ENCODE assay signal across 9 cellular contexts in the genomic region with DNA sequence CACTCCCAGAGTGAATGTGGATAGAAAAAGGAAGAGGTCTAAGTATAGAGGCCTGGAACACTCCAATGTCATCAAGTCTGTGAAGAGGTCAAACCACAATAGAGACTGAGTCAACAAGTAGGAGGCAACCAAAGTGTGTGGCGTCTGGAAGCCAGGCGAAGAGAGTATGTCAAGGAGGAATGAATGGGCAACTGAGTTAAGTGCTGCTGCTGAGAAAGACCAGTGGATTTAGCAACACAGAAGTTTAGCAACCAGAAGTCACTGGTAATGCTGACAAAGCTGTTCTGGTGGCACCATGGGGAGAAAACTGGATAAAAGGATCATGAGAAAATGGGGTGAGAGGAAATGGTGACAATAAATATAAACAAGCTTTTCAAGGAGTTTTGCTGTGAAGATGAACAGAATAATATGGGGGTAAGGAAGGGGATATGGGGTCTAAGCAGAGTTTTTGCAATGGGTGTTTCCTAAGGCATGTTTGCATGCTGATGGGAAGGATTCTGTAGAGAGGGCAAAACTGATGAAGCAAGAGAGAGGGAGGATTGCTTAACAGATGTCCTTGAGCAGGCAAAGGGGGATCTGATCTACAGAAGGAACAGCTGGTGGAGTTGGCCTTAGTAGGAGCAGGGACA. TPM values are rescaled to one million over a fixed set of nuclear protein-coding genes. Genes with fewer than 3 reads are reported as not detected.
DNase-seq lines count a peak whose midpoint lies in the region; ATAC-seq and TF ChIP-seq lines count a peak whose summit lies in the region.
"Had no signal": no experiment of that assay in that cellular context is flagged by ENCODE, and none has a peak within 500 bp of the region (broad histone marks: within the 10 kb centered on the region; RNA-seq: fewer than 3 reads in every experiment).

No MANE protein-coding gene starts in this region.

- no peaks in the 10 kb centered on the region for H3K36me3 ChIP-seq in Karpas-422 (ENCODE audit: insufficient read depth, low read length)

- no peaks in the 10 kb centered on the region for H3K4me1 Mint-ChIP-seq in activated naive CD8-positive, alpha-beta T cell treated with anti-CD3 and anti-CD28 coated beads, Interleukin-2, amount 50 U/mL, for 24 hours
- H3K4me1 Mint-ChIP-seq in activated naive CD8-positive, alpha-beta T cell treated with anti-CD3 and anti-CD28 coated beads for 36 hours, result no peaks in the 10 kb centered on the region

- peaks cover 9% of the 10 kb centered on the region for H3K4me1 ChIP-seq in Karpas-422 (ENCODE audit: low read length)

- no peaks in the 10 kb centered on the region for H3K9me3 ChIP-seq in Karpas-422 (ENCODE audit: low read length)

- H3K4me3 Mint-ChIP-seq in activated naive CD8-positive, alpha-beta T cell treated with anti-CD3 and anti-CD28 coated beads, Interleukin-2, amount 50 U/mL, for 24 hours, result no peak overlapping the region
- no peak overlapping the region for H3K4me3 Mint-ChIP-seq in activated naive CD8-positive, alpha-beta T cell treated with anti-CD3 and anti-CD28 coated beads for 36 hours

- H3K9me2 ChIP-seq in Karpas-422 (replicated peaks; ENCODE audit: insufficient read depth, low read length), result no peaks in the 10 kb centered on the region

- peaks cover 4% of the 10 kb centered on the region for H3K27me3 Mint-ChIP-seq in activated naive CD8-positive, alpha-beta T cell treated with anti-CD3 and anti-CD28 coated beads, Interleukin-2, amount 50 U/mL, for 24 hours
- H3K27me3 Mint-ChIP-seq in activated naive CD8-positive, alpha-beta T cell treated with anti-CD3 and anti-CD28 coated beads for 36 hours, result no peaks in the 10 kb centered on the region

- no peak for TF ChIP-seq CTCF in foreskin fibroblast (IDR thresholded peaks at IDR 0.05; ENCODE audit: low read depth, low read length)

- H3K4me2 ChIP-seq in Karpas-422 (ENCODE audit: low read depth, low read length, poor library complexity, severe bottlenecking), result no peak overlapping the region

- H2AFZ ChIP-seq in Karpas-422 (ENCODE audit: low read length), result no peak overlapping the region

- no peak overlapping the region for H3K9ac ChIP-seq in Karpas-422 (ENCODE audit: low read length)

- H4K20me1 ChIP-seq in Karpas-422 (ENCODE audit: insufficient read depth, low read depth, low read length), result no peaks in the 10 kb centered on the region

- H3K27me3 ChIP-seq in Karpas-422 (ENCODE audit: low read length), result no peaks in the 10 kb centered on the region

- no peak overlapping the region for H3K27ac Mint-ChIP-seq in activated naive CD8-positive, alpha-beta T cell treated with anti-CD3 and anti-CD28 coated beads, Interleukin-2, amount 50 U/mL, for 24 hours
- H3K27ac Mint-ChIP-seq in activated naive CD8-positive, alpha-beta T cell treated with anti-CD3 and anti-CD28 coated beads for 36 hours, result no peak overlapping the region

- H3K27ac ChIP-seq in Karpas-422 (ENCODE audit: low read length), result no peak overlapping the region

- no peaks in the 10 kb centered on the region for H3K79me2 ChIP-seq in Karpas-422 (ENCODE audit: low read length)

- DNase-seq in activated naive CD8-positive, alpha-beta T cell treated with anti-CD3 and anti-CD28 coated beads, Interleukin-2, amount 50 U/mL, for 24 hours, result peak; percentile 7
- no peak for DNase-seq in activated naive CD8-positive, alpha-beta T cell treated with anti-CD3 and anti-CD28 coated beads for 36 hours
- DNase-seq in foreskin fibroblast, result peak; percentile 92
- peak; percentile 94 for DNase-seq in stromal cell of bone marrow (ENCODE audit: low read depth)
- DNase-seq in putamen (ENCODE audit: low spot score), result no peak
- no peak for DNase-seq in Karpas-422
- no peak for DNase-seq in Ammon's horn (ENCODE audit: low spot score)
- DNase-seq: posterior cingulate gyrus had no signal

- H3K9me3 Mint-ChIP-seq in activated naive CD8-positive, alpha-beta T cell treated with anti-CD3 and anti-CD28 coated beads, Interleukin-2, amount 50 U/mL, for 24 hours, result no peaks in the 10 kb centered on the region
- H3K9me3 Mint-ChIP-seq in activated naive CD8-positive, alpha-beta T cell treated with anti-CD3 and anti-CD28 coated beads for 36 hours, result no peaks in the 10 kb centered on the region

- H3K36me3 Mint-ChIP-seq in activated naive CD8-positive, alpha-beta T cell treated with anti-CD3 and anti-CD28 coated beads, Interleukin-2, amount 50 U/mL, for 24 hours (ENCODE audit: low read depth), result no peaks in the 10 kb centered on the region
- no peaks in the 10 kb centered on the region for H3K36me3 Mint-ChIP-seq in activated naive CD8-positive, alpha-beta T cell treated with anti-CD3 and anti-CD28 coated beads for 36 hours

- H3K4me3 ChIP-seq in foreskin fibroblast (ENCODE audit: low read depth in 1 of 2, low read length in 2 of 2) (no peak overlapping the region), Karpas-422 (ENCODE audit: low read length) (no peak overlapping the region)

- ATAC-seq in activated naive CD8-positive, alpha-beta T cell treated with anti-CD3 and anti-CD28 coated beads, Interleukin-2, amount 50 U/mL, for 24 hours, result peak; percentile 98

TF ChIP-seq in PFSK-1, 5 proteins besides CTCF, POLR2A, EP300 and RAD21:
- TF ChIP-seq, protein P1, sequence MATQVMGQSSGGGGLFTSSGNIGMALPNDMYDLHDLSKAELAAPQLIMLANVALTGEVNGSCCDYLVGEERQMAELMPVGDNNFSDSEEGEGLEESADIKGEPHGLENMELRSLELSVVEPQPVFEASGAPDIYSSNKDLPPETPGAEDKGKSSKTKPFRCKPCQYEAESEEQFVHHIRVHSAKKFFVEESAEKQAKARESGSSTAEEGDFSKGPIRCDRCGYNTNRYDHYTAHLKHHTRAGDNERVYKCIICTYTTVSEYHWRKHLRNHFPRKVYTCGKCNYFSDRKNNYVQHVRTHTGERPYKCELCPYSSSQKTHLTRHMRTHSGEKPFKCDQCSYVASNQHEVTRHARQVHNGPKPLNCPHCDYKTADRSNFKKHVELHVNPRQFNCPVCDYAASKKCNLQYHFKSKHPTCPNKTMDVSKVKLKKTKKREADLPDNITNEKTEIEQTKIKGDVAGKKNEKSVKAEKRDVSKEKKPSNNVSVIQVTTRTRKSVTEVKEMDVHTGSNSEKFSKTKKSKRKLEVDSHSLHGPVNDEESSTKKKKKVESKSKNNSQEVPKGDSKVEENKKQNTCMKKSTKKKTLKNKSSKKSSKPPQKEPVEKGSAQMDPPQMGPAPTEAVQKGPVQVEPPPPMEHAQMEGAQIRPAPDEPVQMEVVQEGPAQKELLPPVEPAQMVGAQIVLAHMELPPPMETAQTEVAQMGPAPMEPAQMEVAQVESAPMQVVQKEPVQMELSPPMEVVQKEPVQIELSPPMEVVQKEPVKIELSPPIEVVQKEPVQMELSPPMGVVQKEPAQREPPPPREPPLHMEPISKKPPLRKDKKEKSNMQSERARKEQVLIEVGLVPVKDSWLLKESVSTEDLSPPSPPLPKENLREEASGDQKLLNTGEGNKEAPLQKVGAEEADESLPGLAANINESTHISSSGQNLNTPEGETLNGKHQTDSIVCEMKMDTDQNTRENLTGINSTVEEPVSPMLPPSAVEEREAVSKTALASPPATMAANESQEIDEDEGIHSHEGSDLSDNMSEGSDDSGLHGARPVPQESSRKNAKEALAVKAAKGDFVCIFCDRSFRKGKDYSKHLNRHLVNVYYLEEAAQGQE (IDR thresholded peaks at IDR 0.05; ENCODE audit: insufficient read depth in 1 of 2, low read depth in 2 of 2, low read length in 2 of 2), result no peak
- no peak for TF ChIP-seq POLR2AphosphoS5 (IDR thresholded peaks at IDR 0.05; ENCODE audit: low read depth, low read length)
- peak; percentile 33 for TF ChIP-seq FOXP2 (optimal IDR thresholded peaks at IDR 0.05; ENCODE audit: borderline replicate concordance, extremely low read depth, extremely low read length, insufficient read depth)

RNA-seq across cellular contexts. Expression of gene PCOLCE2, which starts 38.4 kb away (rescaled TPM):
- 1 to 10 TPM; 1.3 to 2.0 TPM for total RNA-seq in activated naive CD8-positive, alpha-beta T cell treated with anti-CD3 and anti-CD28 coated beads for 36 hours
- 0.36 TPM for polyA plus RNA-seq in PFSK-1 (2012; ENCODE audit: insufficient read length, low read depth)
- total RNA-seq in Karpas-422 (2014; rRNA removed; shearing (Covaris generic); ENCODE audit: low replicate concordance), result not detected in 2 replicates

Comparison
In these comparisons a context has a peak if more than half of its experiments do, and no peak if none do; other contexts are left out.
1. DNase-seq: peak in activated naive CD8-positive, alpha-beta T cell treated with anti-CD3 and anti-CD28 coated beads, Interleukin-2, amount 50 U/mL, for 24 hours (single experiment), foreskin fibroblast (2 of 2) and stromal cell of bone marrow (single experiment); none in activated naive CD8-positive, alpha-beta T cell treated with anti-CD3 and anti-CD28 coated beads for 36 hours (single experiment), putamen (single experiment), Karpas-422 (single experiment) and Ammon's horn (single experiment).